29 cellular contexts compared by ENCODE assay signal in the genomic region with DNA sequence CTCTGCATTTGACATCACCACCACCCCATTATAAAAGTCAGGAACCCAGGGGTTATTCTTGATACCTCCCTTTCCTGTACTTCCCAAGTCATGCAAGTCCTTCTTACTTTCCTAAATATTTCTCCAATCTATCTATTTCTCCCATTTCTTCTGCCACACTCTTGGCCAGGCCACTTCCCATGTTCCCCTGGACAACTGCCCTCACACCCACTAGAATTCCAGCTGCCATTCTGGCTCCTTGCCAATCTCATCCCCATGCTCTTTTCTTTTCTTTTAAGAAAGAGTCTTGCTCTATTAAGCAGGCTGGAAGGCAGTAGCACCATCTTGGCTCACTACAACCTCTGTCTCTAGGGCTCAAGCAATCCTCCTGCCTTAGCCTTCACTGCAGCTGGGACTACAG. TPM values are rescaled to one million over a fixed set of nuclear protein-coding genes. Genes with fewer than 3 reads are reported as not detected.
"Had no signal": no experiment of that assay in that cellular context is flagged by ENCODE, and none has a peak within 500 bp of the region (broad histone marks: within the 10 kb centered on the region; RNA-seq: fewer than 3 reads in every experiment).

No MANE protein-coding gene starts in this region.

- H3K4me3 Mint-ChIP-seq: activated CD4-positive, alpha-beta memory T cell treated with anti-CD3 and anti-CD28 coated beads, Interleukin-2, amount 10 ng/mL, durations not matched to agents 7 days and 5 days; activated CD4-positive, alpha-beta T cell treated with anti-CD3 and anti-CD28 coated beads, Interleukin-2, amount 10 ng/mL, durations not matched to agents 24 days and 14 days; activated CD8-positive, alpha-beta memory T cell treated with anti-CD3 and anti-CD28 coated beads, Interleukin-2, amount 10 ng/mL, durations not matched to agents 7 days and 5 days; activated naive CD4-positive, alpha-beta T cell treated with anti-CD3 and anti-CD28 coated beads, Interleukin-2, amount 50 U/mL, for 24 hours; activated T-helper 1 cell treated with anti-CD3 and anti-CD28 coated beads, Interleukin-12 subunit alpha, Interleukin-12 subunit beta, Interleukin-2, Interleukin-4 antibody, amounts not matched to agents 30 ng/mL and 10 ng/mL and 1 ng/mL, durations not matched to agents 14 hours and 24 hours and 36 hours; brain; dendritic cell treated with granulocyte-macrophage colony-stimulating factor and Interleukin-4, amounts not matched to agents 40 ng/mL and 50 ng/mL, for 4 days; mesothelial cell of epicardium; natural killer cell treated with Interleukin-12 subunit alpha and Interleukin-12 subunit beta and Interleukin-15 and Interleukin-18, amount 100 ng/mL, for 72 hours; stimulated activated naive CD8-positive, alpha-beta T cell treated with anti-CD3 and anti-CD28 coated beads, Interleukin-15, amount 100 ng/mL, for 72 hours had no signal

- H3K4me1 Mint-ChIP-seq: activated CD4-positive, alpha-beta memory T cell treated with anti-CD3 and anti-CD28 coated beads, Interleukin-2, amount 10 ng/mL, durations not matched to agents 7 days and 5 days; activated CD4-positive, alpha-beta T cell treated with anti-CD3 and anti-CD28 coated beads, Interleukin-2, amount 10 ng/mL, durations not matched to agents 24 days and 14 days; activated CD8-positive, alpha-beta memory T cell treated with anti-CD3 and anti-CD28 coated beads, Interleukin-2, amount 10 ng/mL, durations not matched to agents 7 days and 5 days; activated naive CD4-positive, alpha-beta T cell treated with anti-CD3 and anti-CD28 coated beads, Interleukin-2, amount 50 U/mL, for 24 hours; brain; mesothelial cell of epicardium; stimulated activated naive CD8-positive, alpha-beta T cell treated with anti-CD3 and anti-CD28 coated beads, Interleukin-15, amount 100 ng/mL, for 72 hours had no signal

- H3K27me3 ChIP-seq: left lung, ovary, tibial artery had no signal

- H3K36me3 Mint-ChIP-seq: activated naive CD4-positive, alpha-beta T cell treated with anti-CD3 and anti-CD28 coated beads, Interleukin-2, amount 50 U/mL, for 24 hours; natural killer cell treated with Interleukin-12 subunit alpha and Interleukin-12 subunit beta and Interleukin-15 and Interleukin-18, amount 100 ng/mL, for 72 hours had no signal

- H3K36me3 ChIP-seq: ovary, prostate gland had no signal

- H3K9me3 ChIP-seq: left lung, ovary, prostate gland, tibial artery had no signal

- H3K9me3 Mint-ChIP-seq: activated CD4-positive, alpha-beta memory T cell treated with anti-CD3 and anti-CD28 coated beads, Interleukin-2, amount 10 ng/mL, durations not matched to agents 7 days and 5 days; activated CD4-positive, alpha-beta T cell treated with anti-CD3 and anti-CD28 coated beads, Interleukin-2, amount 10 ng/mL, durations not matched to agents 24 days and 14 days; activated naive CD4-positive, alpha-beta T cell treated with anti-CD3 and anti-CD28 coated beads, Interleukin-2, amount 50 U/mL, for 24 hours; activated T-helper 1 cell treated with anti-CD3 and anti-CD28 coated beads, Interleukin-12 subunit alpha, Interleukin-12 subunit beta, Interleukin-2, Interleukin-4 antibody, amounts not matched to agents 30 ng/mL and 10 ng/mL and 1 ng/mL, durations not matched to agents 14 hours and 24 hours and 36 hours; brain; dendritic cell treated with granulocyte-macrophage colony-stimulating factor and Interleukin-4, amounts not matched to agents 40 ng/mL and 50 ng/mL, for 4 days; mesothelial cell of epicardium; natural killer cell treated with Interleukin-12 subunit alpha and Interleukin-12 subunit beta and Interleukin-15 and Interleukin-18, amount 100 ng/mL, for 72 hours; stimulated activated naive CD8-positive, alpha-beta T cell treated with anti-CD3 and anti-CD28 coated beads, Interleukin-15, amount 100 ng/mL, for 72 hours had no signal

- DNase-seq: activated CD4-positive, alpha-beta memory T cell treated with anti-CD3 and anti-CD28 coated beads, Interleukin-2, amount 10 ng/mL, durations not matched to agents 7 days and 5 days; activated CD4-positive, alpha-beta T cell treated with anti-CD3 and anti-CD28 coated beads, Interleukin-2, amount 10 ng/mL, durations not matched to agents 24 days and 14 days; activated CD8-positive, alpha-beta memory T cell treated with anti-CD3 and anti-CD28 coated beads, Interleukin-2, amount 10 ng/mL, durations not matched to agents 7 days and 5 days; activated gamma-delta T cell; aorta; effector CD4-positive, alpha-beta T cell; foreskin melanocyte; left lung; ovary; stimulated activated CD4-positive, alpha-beta T cell treated with anti-CD3 and anti-CD28 coated beads, Interleukin-12 subunit alpha, Interleukin-12 subunit beta, amount 100 ng/mL, for 4 hours; stimulated activated CD4-positive, alpha-beta T cell treated with anti-CD3 and anti-CD28 coated beads, Interleukin-4, amount 100 ng/mL, for 4 hours; stimulated activated naive CD8-positive, alpha-beta T cell treated with anti-CD3 and anti-CD28 coated beads, Interleukin-15, amount 100 ng/mL, for 72 hours; tibial artery had no signal

- H3K27ac Mint-ChIP-seq: activated CD4-positive, alpha-beta memory T cell treated with anti-CD3 and anti-CD28 coated beads, Interleukin-2, amount 10 ng/mL, durations not matched to agents 7 days and 5 days; activated CD4-positive, alpha-beta T cell treated with anti-CD3 and anti-CD28 coated beads, Interleukin-2, amount 10 ng/mL, durations not matched to agents 24 days and 14 days; activated CD8-positive, alpha-beta memory T cell treated with anti-CD3 and anti-CD28 coated beads, Interleukin-2, amount 10 ng/mL, durations not matched to agents 7 days and 5 days; activated naive CD4-positive, alpha-beta T cell treated with anti-CD3 and anti-CD28 coated beads, Interleukin-2, amount 50 U/mL, for 24 hours; activated T-helper 1 cell treated with anti-CD3 and anti-CD28 coated beads, Interleukin-12 subunit alpha, Interleukin-12 subunit beta, Interleukin-2, Interleukin-4 antibody, amounts not matched to agents 30 ng/mL and 10 ng/mL and 1 ng/mL, durations not matched to agents 14 hours and 24 hours and 36 hours; brain; dendritic cell treated with granulocyte-macrophage colony-stimulating factor and Interleukin-4, amounts not matched to agents 40 ng/mL and 50 ng/mL, for 4 days; mesothelial cell of epicardium; natural killer cell treated with Interleukin-12 subunit alpha and Interleukin-12 subunit beta and Interleukin-15 and Interleukin-18, amount 100 ng/mL, for 72 hours; stimulated activated naive CD8-positive, alpha-beta T cell treated with anti-CD3 and anti-CD28 coated beads, Interleukin-15, amount 100 ng/mL, for 72 hours had no signal

- H3K27ac ChIP-seq: left lung, ovary, prostate gland, tibial artery had no signal

- H3K4me3 ChIP-seq: left lung, ovary, prostate gland, tibial artery had no signal

- H3K4me1 ChIP-seq: left lung, prostate gland, tibial artery had no signal

- H3K27me3 Mint-ChIP-seq: activated CD4-positive, alpha-beta memory T cell treated with anti-CD3 and anti-CD28 coated beads, Interleukin-2, amount 10 ng/mL, durations not matched to agents 7 days and 5 days; activated CD4-positive, alpha-beta T cell treated with anti-CD3 and anti-CD28 coated beads, Interleukin-2, amount 10 ng/mL, durations not matched to agents 24 days and 14 days; activated CD8-positive, alpha-beta memory T cell treated with anti-CD3 and anti-CD28 coated beads, Interleukin-2, amount 10 ng/mL, durations not matched to agents 7 days and 5 days; activated naive CD4-positive, alpha-beta T cell treated with anti-CD3 and anti-CD28 coated beads, Interleukin-2, amount 50 U/mL, for 24 hours; brain; natural killer cell treated with Interleukin-12 subunit alpha and Interleukin-12 subunit beta and Interleukin-15 and Interleukin-18, amount 100 ng/mL, for 72 hours; stimulated activated naive CD8-positive, alpha-beta T cell treated with anti-CD3 and anti-CD28 coated beads, Interleukin-15, amount 100 ng/mL, for 72 hours had no signal

RNA-seq across cellular contexts. Expression of a gene that starts 15.2 kb away (rescaled TPM):
- total RNA-seq: activated CD4-positive, alpha-beta memory T cell treated with anti-CD3 and anti-CD28 coated beads, Interleukin-2, amount 10 ng/mL, durations not matched to agents 7 days and 5 days; activated CD4-positive, alpha-beta T cell treated with anti-CD3 and anti-CD28 coated beads, Interleukin-2, amount 10 ng/mL, durations not matched to agents 24 days and 14 days; activated CD8-positive, alpha-beta memory T cell treated with anti-CD3 and anti-CD28 coated beads, Interleukin-2, amount 10 ng/mL, durations not matched to agents 7 days and 5 days; activated T-helper 1 cell treated with anti-CD3 and anti-CD28 coated beads, Interleukin-12 subunit alpha, Interleukin-12 subunit beta, Interleukin-2, Interleukin-4 antibody, amounts not matched to agents 30 ng/mL and 10 ng/mL and 1 ng/mL, durations not matched to agents 14 hours and 24 hours and 36 hours; aorta; cardiac septum; chondrocyte; kidney epithelial cell; left lung; lung microvascular endothelial cell; mesothelial cell of epicardium; natural killer cell treated with Interleukin-12 subunit alpha and Interleukin-12 subunit beta and Interleukin-15 and Interleukin-18, amount 100 ng/mL, for 72 hours; ovary; skeletal muscle tissue; T-helper 2 cell treated with Interferon-gamma antibody and Interleukin-4, amounts not matched to agents 100 ng/mL and 5 ng/mL, for 36 hours; ureter had no signal
- polyA plus RNA-seq: aorta, esophagus, ovary had no signal

RNA-seq across cellular contexts. Expression of a gene that starts 45.7 kb away (rescaled TPM):
- total RNA-seq: activated CD4-positive, alpha-beta memory T cell treated with anti-CD3 and anti-CD28 coated beads, Interleukin-2, amount 10 ng/mL, durations not matched to agents 7 days and 5 days; activated CD4-positive, alpha-beta T cell treated with anti-CD3 and anti-CD28 coated beads, Interleukin-2, amount 10 ng/mL, durations not matched to agents 24 days and 14 days; activated CD8-positive, alpha-beta memory T cell treated with anti-CD3 and anti-CD28 coated beads, Interleukin-2, amount 10 ng/mL, durations not matched to agents 7 days and 5 days; activated T-helper 1 cell treated with anti-CD3 and anti-CD28 coated beads, Interleukin-12 subunit alpha, Interleukin-12 subunit beta, Interleukin-2, Interleukin-4 antibody, amounts not matched to agents 30 ng/mL and 10 ng/mL and 1 ng/mL, durations not matched to agents 14 hours and 24 hours and 36 hours; aorta; cardiac septum; chondrocyte; kidney epithelial cell; left lung; lung microvascular endothelial cell; mesothelial cell of epicardium; natural killer cell treated with Interleukin-12 subunit alpha and Interleukin-12 subunit beta and Interleukin-15 and Interleukin-18, amount 100 ng/mL, for 72 hours; ovary; prostate gland; skeletal muscle tissue; T-helper 2 cell treated with Interferon-gamma antibody and Interleukin-4, amounts not matched to agents 100 ng/mL and 5 ng/mL, for 36 hours; ureter had no signal
- polyA plus RNA-seq: adipose tissue, aorta, esophagus, ovary had no signal
